Comparison of ENCODE assay signal across 15 cellular contexts in the genomic region with DNA sequence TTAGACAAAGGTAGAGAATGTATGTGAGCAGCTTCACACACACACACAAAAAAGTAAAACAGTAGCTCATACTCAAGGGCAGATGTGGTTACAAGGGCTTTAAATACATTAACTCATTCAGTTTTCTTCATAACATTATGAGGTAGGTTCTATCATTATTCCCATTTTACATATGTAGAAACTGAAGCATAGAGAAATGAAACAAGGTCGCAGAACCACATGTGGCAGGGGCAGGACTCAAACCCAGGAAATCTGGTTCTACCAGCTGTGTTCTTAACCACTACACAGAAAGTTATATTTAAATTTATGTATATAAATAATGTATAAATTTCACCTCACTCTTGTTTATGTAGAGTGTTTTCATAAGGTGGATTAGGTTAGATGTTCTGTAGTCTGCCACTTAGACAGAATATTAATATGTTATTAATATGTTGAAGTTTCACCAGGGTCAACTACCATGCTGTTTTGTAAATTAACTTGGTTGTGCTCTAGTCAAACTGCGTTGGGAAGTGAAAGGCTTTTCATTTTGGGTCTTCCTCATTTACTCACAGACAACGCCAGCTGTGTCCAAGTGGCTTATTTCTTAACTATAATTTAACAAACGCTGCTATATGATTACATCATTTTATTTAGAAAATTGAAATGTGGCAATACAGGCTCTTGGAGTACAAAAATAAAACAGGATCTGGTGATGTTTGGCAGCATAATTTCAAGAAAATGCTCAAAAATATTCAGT.
A peak's percentile ranks its signal among the peaks of the same experiment; 100 is the strongest.
DNase-seq lines count a peak whose midpoint lies in the region; ATAC-seq, FAIRE-seq and TF ChIP-seq lines count a peak whose summit lies in the region.
"Had no signal": no experiment of that assay in that cellular context is flagged by ENCODE, and none has a peak within 500 bp of the region (broad histone marks: within the 10 kb centered on the region; RNA-seq: fewer than 3 reads in every experiment).

No MANE protein-coding gene starts in this region.

- H3K4me1 ChIP-seq in mesenchymal stem cell (ENCODE audit: control insufficient read depth, insufficient read depth, low read depth, low read length): no peaks in the 10 kb centered on the region

- H2AK5ac ChIP-seq in mesenchymal stem cell (ENCODE audit: low read length, severe bottlenecking): no peak overlapping the region

- TF ChIP-seq POLR2A in GM12892 (IDR thresholded peaks at IDR 0.05; ENCODE audit: low read depth, low read length): no peak

- peaks cover 12% of the 10 kb centered on the region for H3K4me1 Mint-ChIP-seq in nephron
- no peaks in the 10 kb centered on the region for H3K4me1 Mint-ChIP-seq in activated CD8-positive, alpha-beta T cell treated with anti-CD3 and anti-CD28 coated beads for 36 hours (ENCODE audit: low read depth)

- H3K4ac ChIP-seq in mesenchymal stem cell (ENCODE audit: low read depth in 1 of 2, low read length in 2 of 2): no peak overlapping the region

- no peaks in the 10 kb centered on the region for H3K36me3 Mint-ChIP-seq in nephron (ENCODE audit: low read depth)
- H3K36me3 Mint-ChIP-seq in activated CD8-positive, alpha-beta T cell treated with anti-CD3 and anti-CD28 coated beads for 36 hours (ENCODE audit: low read depth): no peaks in the 10 kb centered on the region
- H3K36me3 Mint-ChIP-seq: activated naive CD8-positive, alpha-beta T cell had no signal

- no peak overlapping the region for H3K27ac ChIP-seq in mesenchymal stem cell (ENCODE audit: low read length, poor library complexity, severe bottlenecking)
- H3K27ac ChIP-seq: neutrophil had no signal

- H4K91ac ChIP-seq in mesenchymal stem cell (ENCODE audit: low read length): no peak overlapping the region

- H4K8ac ChIP-seq in mesenchymal stem cell (ENCODE audit: low read length): no peak overlapping the region

- no peak overlapping the region for H3K14ac ChIP-seq in mesenchymal stem cell (ENCODE audit: low read length in 2 of 2)

- peak; percentile 73 for ATAC-seq in HG02610 (IDR thresholded peaks at IDR 0.05; ENCODE audit: unreplicated experiment)
- ATAC-seq in HG03457 (IDR thresholded peaks at IDR 0.05; ENCODE audit: unreplicated experiment): peak; percentile 86
- no peak for ATAC-seq in activated CD8-positive, alpha-beta T cell treated with anti-CD3 and anti-CD28 coated beads for 36 hours

- no peak overlapping the region for H3K23ac ChIP-seq in mesenchymal stem cell (ENCODE audit: low read length in 2 of 2)

- intact Hi-C loops in activated CD8-positive, alpha-beta T cell treated with anti-CD3 and anti-CD28 coated beads for 36 hours (cut with micrococcal nuclease): no loop called here

- no peak for TF ChIP-seq CTCF in nephron (IDR thresholded peaks at IDR 0.05; ENCODE audit: unreplicated experiment in 3 of 3)
- no peak for TF ChIP-seq CTCF in activated CD8-positive, alpha-beta T cell treated with anti-CD3 and anti-CD28 coated beads for 36 hours (IDR thresholded peaks at IDR 0.05)

- H3K4me3 ChIP-seq in mesenchymal stem cell (ENCODE audit: insufficient read depth in 1 of 2, low read depth in 1 of 2, low read length in 2 of 2): no peak overlapping the region

- 75% methylated on average over 1 of the region's 4 CpGs for WGBS in mesenchymal stem cell

- H3K4me3 Mint-ChIP-seq in nephron: no peak overlapping the region
- H3K4me3 Mint-ChIP-seq in activated CD8-positive, alpha-beta T cell treated with anti-CD3 and anti-CD28 coated beads for 36 hours: no peak overlapping the region
- H3K4me3 Mint-ChIP-seq: activated naive CD8-positive, alpha-beta T cell had no signal

- CTCF ChIA-PET in activated CD8-positive, alpha-beta T cell treated with anti-CD3 and anti-CD28 coated beads for 36 hours (lab: Charles Lee): no interaction called here

- H3K27ac Mint-ChIP-seq in nephron: peak overlapping the region; percentile 92 to 97 (median 95)
- H3K27ac Mint-ChIP-seq in activated CD8-positive, alpha-beta T cell treated with anti-CD3 and anti-CD28 coated beads for 36 hours: no peak overlapping the region
- H3K27ac Mint-ChIP-seq: activated naive CD8-positive, alpha-beta T cell had no signal

- H2AFZ ChIP-seq in mesenchymal stem cell (ENCODE audit: low read depth, low read length): no peak overlapping the region

- FAIRE-seq in GM19239 (lab: Jason Lieb, UNC) (peak; percentile 76), GM12892 (lab: Jason Lieb, UNC) (no peak)
- FAIRE-seq: colon had no signal

- H3K4me2 ChIP-seq in mesenchymal stem cell (ENCODE audit: low read length, poor library complexity, severe bottlenecking): no peak overlapping the region

- no peaks in the 10 kb centered on the region for H3K36me3 ChIP-seq in mesenchymal stem cell (ENCODE audit: control insufficient read depth in 1 of 2, insufficient read depth in 2 of 2, low read depth in 1 of 2, low read length in 2 of 2)
- H3K36me3 ChIP-seq: neutrophil had no signal

- no peak overlapping the region for H2BK15ac ChIP-seq in mesenchymal stem cell (ENCODE audit: low read depth, poor library complexity, severe bottlenecking)

- H3K79me1 ChIP-seq in mesenchymal stem cell (replicated peaks; ENCODE audit: low read length, poor library complexity, severe bottlenecking): no peaks in the 10 kb centered on the region

- POLR2A ChIA-PET in activated CD8-positive, alpha-beta T cell treated with anti-CD3 and anti-CD28 coated beads for 36 hours (lab: Charles Lee): no interaction called here

- no peak overlapping the region for H2BK120ac ChIP-seq in mesenchymal stem cell (ENCODE audit: low read depth, low read length)

- no peak overlapping the region for H3K9ac ChIP-seq in mesenchymal stem cell (ENCODE audit: low read length)

- H2BK5ac ChIP-seq in mesenchymal stem cell (ENCODE audit: low read depth, low read length, poor library complexity, severe bottlenecking): no peak overlapping the region

- H3K27me3 ChIP-seq in mesenchymal stem cell (ENCODE audit: control insufficient read depth in 1 of 2, insufficient read depth in 1 of 2, low read length in 2 of 2): no peaks in the 10 kb centered on the region
- H3K27me3 ChIP-seq: neutrophil had no signal

- DNase-seq in GM19239 (ENCODE audit: insufficient read length, low spot score) (no peak), GM12892 (ENCODE audit: insufficient read length) (no peak), mesenchymal stem cell (no peak), cerebellum (ENCODE audit: low spot score) (no peak)
- no peak for DNase-seq in activated CD8-positive, alpha-beta T cell treated with anti-CD3 and anti-CD28 coated beads for 36 hours
- DNase-seq: activated CD4-positive, alpha-beta T cell treated with anti-CD3 and anti-CD28 coated beads, Interleukin-2, amount 50 U/mL, for 4 hours; COR-L47; NCI-H526; SW 1271 had no signal

- no peaks in the 10 kb centered on the region for H3K27me3 Mint-ChIP-seq in nephron (ENCODE audit: low read depth)
- H3K27me3 Mint-ChIP-seq in activated CD8-positive, alpha-beta T cell treated with anti-CD3 and anti-CD28 coated beads for 36 hours: no peaks in the 10 kb centered on the region

- H3K9me3 ChIP-seq in mesenchymal stem cell (ENCODE audit: control insufficient read depth, low read length): no peaks in the 10 kb centered on the region
- H3K9me3 ChIP-seq: neutrophil had no signal

- no peaks in the 10 kb centered on the region for H3K9me3 Mint-ChIP-seq in nephron
- H3K9me3 Mint-ChIP-seq in activated CD8-positive, alpha-beta T cell treated with anti-CD3 and anti-CD28 coated beads for 36 hours: no peaks in the 10 kb centered on the region

- H3K18ac ChIP-seq in mesenchymal stem cell (ENCODE audit: low read depth in 1 of 2, low read length in 2 of 2): no peak overlapping the region

- no peak overlapping the region for H2BK12ac ChIP-seq in mesenchymal stem cell (ENCODE audit: low read length in 2 of 2)
